Comparison of ENCODE assay signal across 8 cellular contexts in the genomic region with DNA sequence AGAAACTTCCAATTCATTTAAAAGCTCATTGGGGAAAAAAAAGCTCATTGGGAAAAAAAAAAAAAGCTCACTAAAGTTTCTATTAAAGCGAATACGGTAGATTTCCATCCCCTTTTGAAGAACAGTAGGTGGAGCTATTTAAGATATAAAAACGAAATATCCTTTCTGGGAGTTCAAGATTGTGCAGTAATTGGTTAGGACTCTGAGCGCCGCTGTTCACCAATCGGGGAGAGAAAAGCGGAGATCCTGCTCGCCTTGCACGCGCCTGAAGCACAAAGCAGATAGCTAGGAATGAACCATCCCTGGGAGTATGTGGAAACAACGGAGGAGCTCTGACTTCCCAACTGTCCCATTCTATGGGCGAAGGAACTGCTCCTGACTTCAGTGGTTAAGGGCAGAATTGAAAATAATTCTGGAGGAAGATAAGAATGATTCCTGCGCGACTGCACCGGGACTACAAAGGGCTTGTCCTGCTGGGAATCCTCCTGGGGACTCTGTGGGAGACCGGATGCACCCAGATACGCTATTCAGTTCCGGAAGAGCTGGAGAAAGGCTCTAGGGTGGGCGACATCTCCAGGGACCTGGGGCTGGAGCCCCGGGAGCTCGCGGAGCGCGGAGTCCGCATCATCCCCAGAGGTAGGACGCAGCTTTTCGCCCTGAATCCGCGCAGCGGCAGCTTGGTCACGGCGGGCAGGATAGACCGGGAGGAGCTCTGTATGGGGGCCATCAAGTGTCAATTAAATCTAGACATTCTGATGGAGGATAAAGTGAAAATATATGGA. TPM values are rescaled to one million over a fixed set of nuclear protein-coding genes. Genes with fewer than 3 reads are reported as not detected.
A peak's percentile ranks its signal among the peaks of the same experiment; 100 is the strongest.
DNase-seq lines count a peak whose midpoint lies in the region; ATAC-seq and TF ChIP-seq lines count a peak whose summit lies in the region.

A gene (plus strand): TSS at position 176 of the 782 bp plus-strand sequence. CDS start 253 bp downstream, at position 429.

- ATAC-seq in GM21390 (IDR thresholded peaks at IDR 0.05; ENCODE audit: unreplicated experiment), result peak; percentile 85

- no peaks in the 10 kb centered on the region for H3K27me3 Mint-ChIP-seq in mesothelial cell of epicardium (ENCODE audit: low read depth)

- DNase-seq in EL (peak; percentile 76), LNCaP clone FGC (ENCODE audit: low read depth) (peak; percentile 45), choroid plexus epithelial cell (ENCODE audit: low read depth) (peak; percentile 85), mesothelial cell of epicardium (ENCODE audit: low spot score in 2 of 2, unreplicated experiment in 2 of 2) (no peak), NCI-H446 (lab: John Stamatoyannopoulos, UW) (no peak), NCI-H1694 (lab: John Stamatoyannopoulos, UW) (no peak), NCI-H1092 treated with DMSO at 0.1 percent for 48 hours (lab: John Stamatoyannopoulos, UW) (no peak)

- H3K4me3 ChIP-seq in LNCaP clone FGC (ENCODE audit: low read depth, low read length) (peak within 1 kb of the TSS; percentile 42), choroid plexus epithelial cell (ENCODE audit: low read depth, low read length) (peak within 1 kb of the TSS; percentile 43)

- peaks cover 67% of the 10 kb centered on the region for H3K36me3 Mint-ChIP-seq in mesothelial cell of epicardium

- H3K4me3 Mint-ChIP-seq in mesothelial cell of epicardium, result no peak within 1 kb of the TSS

- H3K27ac Mint-ChIP-seq in mesothelial cell of epicardium, result peak within 1 kb of the TSS; percentile 9

- TF ChIP-seq CTCF in LNCaP clone FGC (IDR thresholded peaks at IDR 0.05; ENCODE audit: control insufficient read depth, extremely low read depth, insufficient read depth), result peak; percentile 62
- TF ChIP-seq CTCF in choroid plexus epithelial cell (conservative IDR thresholded peaks at IDR 0.05; ENCODE audit: low read depth, low read length), result peak; percentile 66
- TF ChIP-seq CTCF in mesothelial cell of epicardium (IDR thresholded peaks at IDR 0.05; ENCODE audit: unreplicated experiment), result no peak

- H3K4me1 Mint-ChIP-seq in mesothelial cell of epicardium, result no peaks in the 10 kb centered on the region

- H3K9me3 Mint-ChIP-seq in mesothelial cell of epicardium, result peaks cover 56% of the 10 kb centered on the region

RNA-seq across cellular contexts. Expression of the gene that starts here (rescaled TPM):
- total RNA-seq in mesothelial cell of epicardium, result 4.1 to 5.2 TPM (median 4.5 TPM) in 3 replicates

Comparison
In these comparisons a context has a peak if more than half of its experiments do, and no peak if none do; other contexts are left out.
1. DNase-seq: peak in EL (single experiment), LNCaP clone FGC (single experiment) and choroid plexus epithelial cell (single experiment); none in mesothelial cell of epicardium (0 of 2), NCI-H446 (0 of 2), NCI-H1694 (single experiment) and NCI-H1092 treated with DMSO at 0.1 percent for 48 hours (single experiment).